Comparison of ENCODE assay signal across 18 cellular contexts in the genomic region with DNA sequence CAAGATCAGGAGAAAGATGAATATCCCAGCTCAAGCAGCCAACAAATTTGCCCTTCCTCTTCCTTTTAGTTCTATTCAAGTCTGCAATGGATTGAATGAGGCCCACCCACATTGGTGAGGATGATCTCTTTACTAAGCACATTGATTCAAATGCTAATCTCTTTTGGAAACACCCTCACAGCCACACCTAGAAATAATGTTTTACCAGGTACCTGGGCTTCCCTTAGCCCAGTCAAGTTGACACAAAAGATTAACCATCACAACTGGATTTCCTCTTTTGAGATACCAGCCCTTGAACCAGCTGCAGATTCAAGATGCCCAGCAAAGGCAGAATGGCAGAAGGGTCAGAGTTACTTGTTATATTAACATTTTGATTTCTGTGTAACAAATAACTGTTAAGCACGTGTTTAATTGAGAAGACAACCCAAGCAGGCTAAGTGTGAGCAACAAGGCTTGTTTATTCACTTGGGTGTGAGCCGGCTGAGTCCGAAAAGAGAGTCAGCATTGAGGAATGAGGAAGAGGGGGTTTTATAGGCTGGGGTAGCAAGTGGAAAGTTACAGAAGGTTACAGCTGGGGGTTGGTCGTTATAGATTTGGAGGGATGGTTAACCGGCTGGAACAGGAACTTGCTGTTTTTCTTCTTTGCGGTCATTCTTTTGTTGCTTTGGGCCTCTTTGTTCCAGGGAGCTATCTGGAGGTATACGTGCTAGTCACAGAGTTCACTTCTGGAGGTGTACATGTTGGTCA.
DNase-seq lines count a peak whose midpoint lies in the region; TF ChIP-seq lines count a peak whose summit lies in the region.
"Had no signal": no experiment of that assay in that cellular context is flagged by ENCODE, and none has a peak within 500 bp of the region (broad histone marks: within the 10 kb centered on the region; RNA-seq: fewer than 3 reads in every experiment).

No MANE protein-coding gene starts in this region.

- TF ChIP-seq POLR2A in stomach (IDR thresholded peaks at IDR 0.05), result no peak

- no peak overlapping the region for H2AFZ ChIP-seq in hepatocyte
- H2AFZ ChIP-seq: neural progenitor cell had no signal

- no peaks in the 10 kb centered on the region for H4K20me1 ChIP-seq in hepatocyte (ENCODE audit: insufficient read depth, poor library complexity, severe bottlenecking)

- H3K9me2 ChIP-seq in hepatocyte (replicated peaks; ENCODE audit: insufficient read depth), result no peaks in the 10 kb centered on the region

- no peak for TF ChIP-seq EP300 in stomach (IDR thresholded peaks at IDR 0.05)

- 55% methylated on average over 7 of the region's 7 CpGs for WGBS in hepatocyte (ENCODE audit: low lambda C conversion rate, missing lambda C conversion rate)
- WGBS in stomach, 5 donors, result 38 to 61% (median 55%) methylated on average over 7 of the region's 7 CpGs

- no peak overlapping the region for H3K27ac Mint-ChIP-seq in chondrocyte (ENCODE audit: unreplicated experiment)
- H3K27ac Mint-ChIP-seq: activated naive CD4-positive, alpha-beta T cell treated with anti-CD3 and anti-CD28 coated beads, Interleukin-2, amount 10 ng/mL, durations not matched to agents 7 days and 5 days; mesothelial cell of epicardium; neural progenitor cell had no signal

- H3K36me3 ChIP-seq in hepatocyte (replicated peaks; ENCODE audit: insufficient read depth, low read depth) (no peaks in the 10 kb centered on the region), stomach (no peaks in the 10 kb centered on the region)
- H3K36me3 ChIP-seq: gastroesophageal sphincter, neural progenitor cell, thoracic aorta had no signal

- TF ChIP-seq CTCF in VCaP (conservative IDR thresholded peaks at IDR 0.05) (no peak), hepatocyte (IDR thresholded peaks at IDR 0.05; ENCODE audit: poor library complexity) (no peak), stomach (IDR thresholded peaks at IDR 0.05) (no peak), dorsolateral prefrontal cortex (IDR thresholded peaks at IDR 0.05 in 54 of 56, conservative IDR thresholded peaks at IDR 0.05 in 2 of 56; ENCODE audit: low read depth in 1 of 56, partially characterized antibody in 56 of 56) (no peak), chondrocyte (IDR thresholded peaks at IDR 0.05) (no peak)

- peaks cover 28% of the 10 kb centered on the region for H3K27me3 Mint-ChIP-seq in chondrocyte (ENCODE audit: low read depth)

- H3K4me2 ChIP-seq in hepatocyte, result peak overlapping the region; percentile 15
- H3K4me2 ChIP-seq: neural progenitor cell had no signal

- H3K27ac ChIP-seq in VCaP (peak overlapping the region; percentile 12; the same call in 1 of the 2 replicates), hepatocyte (peak overlapping the region; percentile 93), stomach (peak overlapping the region; percentile 58 to 88 (median 73)), dorsolateral prefrontal cortex (no peak overlapping the region)
- H3K27ac ChIP-seq: gastroesophageal sphincter, neural progenitor cell, thoracic aorta had no signal

- H3K27me3 ChIP-seq in hepatocyte (no peaks in the 10 kb centered on the region), stomach (no peaks in the 10 kb centered on the region), dorsolateral prefrontal cortex (no peaks in the 10 kb centered on the region)
- H3K27me3 ChIP-seq: gastroesophageal sphincter had no signal

- no peaks in the 10 kb centered on the region for H3K36me3 Mint-ChIP-seq in chondrocyte (ENCODE audit: low read depth)
- H3K36me3 Mint-ChIP-seq: activated naive CD4-positive, alpha-beta T cell treated with anti-CD3 and anti-CD28 coated beads, Interleukin-2, amount 10 ng/mL, durations not matched to agents 7 days and 5 days; mesothelial cell of epicardium; neural progenitor cell had no signal

- H3K4me3 ChIP-seq in hepatocyte (no peak overlapping the region), stomach (no peak overlapping the region), dorsolateral prefrontal cortex (no peak overlapping the region)
- H3K4me3 ChIP-seq: gastroesophageal sphincter, neural progenitor cell, thoracic aorta had no signal

- H3K79me2 ChIP-seq in hepatocyte, result no peaks in the 10 kb centered on the region

- H3K4me1 Mint-ChIP-seq in chondrocyte (ENCODE audit: low read depth), result no peaks in the 10 kb centered on the region
- H3K4me1 Mint-ChIP-seq: activated naive CD4-positive, alpha-beta T cell treated with anti-CD3 and anti-CD28 coated beads, Interleukin-2, amount 10 ng/mL, durations not matched to agents 7 days and 5 days; neural progenitor cell had no signal

- no peaks in the 10 kb centered on the region for H3K9me3 ChIP-seq in hepatocyte (ENCODE audit: low read depth)
- H3K9me3 ChIP-seq in stomach, result peaks cover 0 to 2% (median 0%) of the 10 kb centered on the region in 4 donors
- H3K9me3 ChIP-seq: gastroesophageal sphincter, thoracic aorta had no signal

- no peak overlapping the region for H3K4me3 Mint-ChIP-seq in chondrocyte (ENCODE audit: unreplicated experiment)
- H3K4me3 Mint-ChIP-seq: activated naive CD4-positive, alpha-beta T cell treated with anti-CD3 and anti-CD28 coated beads, Interleukin-2, amount 10 ng/mL, durations not matched to agents 7 days and 5 days; activated T-cell treated with anti-CD3 and anti-CD28 coated beads, Interleukin-2, amount 50 U/mL, for 4 hours; mesothelial cell of epicardium; neural progenitor cell had no signal

- H3K9me3 Mint-ChIP-seq in chondrocyte (ENCODE audit: low read depth), result peaks cover 4% of the 10 kb centered on the region
- H3K9me3 Mint-ChIP-seq: activated naive CD4-positive, alpha-beta T cell treated with anti-CD3 and anti-CD28 coated beads, Interleukin-2, amount 10 ng/mL, durations not matched to agents 7 days and 5 days; activated T-cell treated with anti-CD3 and anti-CD28 coated beads, Interleukin-2, amount 50 U/mL, for 4 hours had no signal

- DNase-seq in HT1080 (ENCODE audit: low read depth) (peak; percentile 72), hepatocyte (ENCODE audit: low spot score) (peak; percentile 56), stomach (peak; percentile 65), NCI-H526 treated with DMSO at 0.1 percent for 48 hours (lab: John Stamatoyannopoulos, UW) (no peak), dorsolateral prefrontal cortex (no peak), A172 (ENCODE audit: low spot score) (no peak), chondrocyte (ENCODE audit: low spot score) (no peak)
- DNase-seq: activated CD4-positive, CD25-positive, alpha-beta regulatory T cell; activated naive CD4-positive, alpha-beta T cell treated with anti-CD3 and anti-CD28 coated beads, Interleukin-2, amount 10 ng/mL, durations not matched to agents 7 days and 5 days; activated T-cell treated with anti-CD3 and anti-CD28 coated beads, Interleukin-2, amount 50 U/mL, for 4 hours; aorta; NCI-H774; stimulated activated CD4-positive, alpha-beta T cell treated with anti-CD3 and anti-CD28 coated beads, Interleukin-12 subunit alpha, Interleukin-12 subunit beta, amount 100 ng/mL, for 4 hours had no signal

- intact Hi-C loops in stomach (cut with DNase I; ENCODE audit: low total_unique reads), result no loop called here
- intact Hi-C loops in dorsolateral prefrontal cortex (cut with DNase I), result no loop called here

- peaks cover 27% of the 10 kb centered on the region for H3K4me1 ChIP-seq in hepatocyte (ENCODE audit: insufficient read depth)
- peaks cover 0 to 21% (median 14%) of the 10 kb centered on the region in 4 donors for H3K4me1 ChIP-seq in stomach

Comparison
In these comparisons a context has a peak if more than half of its experiments do, and no peak if none do; other contexts are left out.
1. DNase-seq: peak in HT1080 (single experiment), hepatocyte (single experiment) and stomach (single experiment); none in NCI-H526 treated with DMSO at 0.1 percent for 48 hours (single experiment), dorsolateral prefrontal cortex (0 of 10), A172 (single experiment) and chondrocyte (single experiment).
2. H3K27ac ChIP-seq: peak in VCaP (single experiment), hepatocyte (single experiment) and stomach (5 of 5); none in dorsolateral prefrontal cortex (0 of 59).